In the genomic region with DNA sequence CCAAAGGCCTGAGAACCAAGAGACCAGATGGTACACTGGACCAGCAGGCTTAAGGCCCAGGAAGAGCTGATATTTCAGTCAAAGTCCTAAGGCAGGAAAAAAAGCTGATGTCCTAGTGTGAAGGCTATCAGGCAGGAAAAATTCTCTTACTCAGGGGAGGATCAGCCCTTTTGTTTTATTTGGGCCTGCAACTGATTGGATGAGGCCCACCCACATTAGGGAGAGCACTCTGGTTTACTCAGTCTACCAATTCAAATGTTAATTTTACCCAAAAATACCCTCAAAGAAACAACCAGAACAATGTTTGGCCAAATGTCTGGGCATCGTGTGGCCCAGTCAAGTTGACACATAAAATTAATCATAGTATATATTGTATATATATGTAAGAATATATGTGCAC, we compare ENCODE assay signal across 31 cellular contexts.
"Had no signal": no experiment of that assay in that cellular context is flagged by ENCODE, and none has a peak within 500 bp of the region (broad histone marks: within the 10 kb centered on the region; RNA-seq: fewer than 3 reads in every experiment).

No MANE protein-coding gene starts in this region.

- H3K27me3 ChIP-seq: MG63 had no signal

- H3K4me3 ChIP-seq: MG63 had no signal

- DNase-seq: Karpas-422, Kasumi-1, MG63, MM.1S, MV-4-11, NCI-H1048, NCI-H1092, NCI-H1092 treated with DMSO at 0.1 percent for 48 hours, NCI-H1105, NCI-H1417 treated with DMSO at 0.1 percent for 48 hours, NCI-H1436, NCI-H1436 treated with DMSO at 0.1 percent for 48 hours, NCI-H146, NCI-H1694, NCI-H1694 treated with DMSO at 0.1 percent for 48 hours, NCI-H187, NCI-H187 treated with DMSO at 0.1 percent for 48 hours, NCI-H1930, NCI-H2029, NCI-H2029 treated with DMSO at 0.1 percent for 48 hours, NCI-H2081 treated with DMSO at 0.1 percent for 48 hours, NCI-H2107, NCI-H2171, NCI-H2171 treated with DMSO at 0.1 percent for 48 hours, NCI-H2227 treated with DMSO at 0.1 percent for 48 hours, NCI-H226, NCI-H345, NCI-H446, NCI-H446 treated with DMSO at 0.1 percent for 48 hours, NCI-H510A, NCI-H510A treated with DMSO at 0.1 percent for 48 hours had no signal

- H3K36me3 ChIP-seq: MG63 had no signal

- H3K9me3 ChIP-seq: MG63 had no signal
